In the genomic region with DNA sequence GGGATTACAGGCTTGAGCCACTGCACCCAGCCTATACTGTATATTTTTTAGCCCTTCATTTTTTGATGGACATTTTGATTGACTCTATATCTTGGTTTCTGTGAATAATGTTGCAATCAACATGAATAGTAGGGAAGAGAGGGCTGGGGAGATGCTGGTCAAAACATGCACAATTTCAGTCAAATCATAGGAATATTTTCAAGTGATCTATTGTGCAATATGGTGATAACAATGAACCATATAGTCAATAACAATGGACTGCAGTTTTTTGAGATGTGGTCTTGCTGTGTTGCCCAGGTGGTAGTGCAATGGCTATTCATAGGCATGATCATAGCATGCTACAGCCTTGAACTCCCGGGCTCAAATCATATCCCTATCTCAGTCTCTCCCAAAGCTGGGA, we compare ENCODE assay signal across 40 cellular contexts.
"Had no signal": no experiment of that assay in that cellular context is flagged by ENCODE, and none has a peak within 500 bp of the region (broad histone marks: within the 10 kb centered on the region; RNA-seq: fewer than 3 reads in every experiment).

No MANE protein-coding gene starts in this region.

- H3K4me3 Mint-ChIP-seq: activated naive CD4-positive, alpha-beta T cell treated with anti-CD3 and anti-CD28 coated beads for 36 hours; activated naive CD4-positive, alpha-beta T cell treated with anti-CD3 and anti-CD28 coated beads, Interleukin-2, amount 10 ng/mL, durations not matched to agents 7 days and 5 days; activated naive CD4-positive, alpha-beta T cell treated with anti-CD3 and anti-CD28 coated beads, Interleukin-2, amount 50 U/mL, for 24 hours; activated naive CD8-positive, alpha-beta T cell; activated naive CD8-positive, alpha-beta T cell treated with anti-CD3 and anti-CD28 coated beads for 36 hours; activated naive CD8-positive, alpha-beta T cell treated with anti-CD3 and anti-CD28 coated beads, Interleukin-2, amount 10 ng/mL, durations not matched to agents 7 days and 5 days; activated naive CD8-positive, alpha-beta T cell treated with anti-CD3 and anti-CD28 coated beads, Interleukin-2, amount 50 U/mL, for 24 hours; activated T-cell treated with anti-CD3 and anti-CD28 coated beads, Interleukin-2, amount 50 U/mL, for 24 hours; activated T-cell treated with anti-CD3 and anti-CD28 coated beads, Interleukin-2, amount 50 U/mL, for 4 hours; activated T-cell treated with anti-CD3 and anti-CD28 coated beads, Interleukin-2, amount 50 U/mL, for 72 hours; activated T-helper 1 cell treated with anti-CD3 and anti-CD28 coated beads, Interleukin-12 subunit alpha, Interleukin-12 subunit beta, Interleukin-2, Interleukin-4 antibody, amounts not matched to agents 30 ng/mL and 10 ng/mL and 1 ng/mL, durations not matched to agents 14 hours and 24 hours and 36 hours; activated T-helper 17 cell treated with anti-CD3 and anti-CD28 coated beads, Interleukin-2, amount 50 U/mL, for 72 hours; brain; central memory CD8-positive, alpha-beta T cell had no signal

- H3K36me3 ChIP-seq: adrenal gland, ascending aorta, brain microvascular endothelial cell, breast epithelium, cardiac muscle cell had no signal

- FAIRE-seq: astrocyte, bronchial epithelial cell had no signal

- DNase-seq: activated effector memory CD4-positive, alpha-beta T cell treated with anti-CD3 and anti-CD28 coated beads, Interleukin-2, amount 50 U/mL, for 16 hours; activated effector memory CD4-positive, alpha-beta T cell treated with Interleukin-2 at 50 U/mL for 16 hours; activated gamma-delta T cell; activated gamma-delta T cell treated with Interleukin-2 at 50 U/mL for 16 hours; activated naive CD4-positive, alpha-beta T cell; activated naive CD4-positive, alpha-beta T cell treated with anti-CD3 and anti-CD28 coated beads for 36 hours; activated naive CD4-positive, alpha-beta T cell treated with anti-CD3 and anti-CD28 coated beads, Interleukin-2, amount 10 ng/mL, durations not matched to agents 7 days and 5 days; activated naive CD4-positive, alpha-beta T cell treated with anti-CD3 and anti-CD28 coated beads, Interleukin-2, amount 50 U/mL, for 16 hours; activated naive CD4-positive, alpha-beta T cell treated with Interleukin-2 at 50 U/mL for 16 hours; activated naive CD8-positive, alpha-beta T cell treated with anti-CD3 and anti-CD28 coated beads for 36 hours; activated naive CD8-positive, alpha-beta T cell treated with anti-CD3 and anti-CD28 coated beads, Interleukin-2, amount 10 ng/mL, durations not matched to agents 7 days and 5 days; activated naive CD8-positive, alpha-beta T cell treated with anti-CD3 and anti-CD28 coated beads, Interleukin-2, amount 50 U/mL, for 24 hours; activated T-cell treated with anti-CD3 and anti-CD28 coated beads, Interleukin-2, amount 50 U/mL, for 1 hour; activated T-cell treated with anti-CD3 and anti-CD28 coated beads, Interleukin-2, amount 50 U/mL, for 24 hours; activated T-cell treated with anti-CD3 and anti-CD28 coated beads, Interleukin-2, amount 50 U/mL, for 4 hours; activated T-cell treated with anti-CD3 and anti-CD28 coated beads, Interleukin-2, amount 50 U/mL, for 48 hours; activated T-cell treated with anti-CD3 and anti-CD28 coated beads, Interleukin-2, amount 50 U/mL, for 72 hours; adrenal gland; amniotic stem cell; amygdala; anterior cingulate cortex; aorta; body of pancreas; brain microvascular endothelial cell; caudate nucleus; central memory CD4-positive, alpha-beta T cell; cerebellar nuclear complex had no signal

- ATAC-seq: activated naive CD4-positive, alpha-beta T cell treated with anti-CD3 and anti-CD28 coated beads, Interleukin-2, amount 50 U/mL, for 72 hours; activated naive CD8-positive, alpha-beta T cell treated with anti-CD3 and anti-CD28 coated beads, Interleukin-2, amount 50 U/mL, for 24 hours; activated T-cell treated with anti-CD3 and anti-CD28 coated beads, Interleukin-2, amount 50 U/mL, for 4 hours; activated T-cell treated with anti-CD3 and anti-CD28 coated beads, Interleukin-2, amount 50 U/mL, for 72 hours; activated T-helper 17 cell treated with anti-CD3 and anti-CD28 coated beads, Interleukin-2, amount 50 U/mL, for 72 hours; body of pancreas had no signal

- H3K27me3 ChIP-seq: adrenal gland, ascending aorta, body of pancreas, brain microvascular endothelial cell, breast epithelium, cardiac muscle cell had no signal

- H3K27me3 Mint-ChIP-seq: activated naive CD4-positive, alpha-beta T cell treated with anti-CD3 and anti-CD28 coated beads, Interleukin-2, amount 10 ng/mL, durations not matched to agents 7 days and 5 days; activated naive CD4-positive, alpha-beta T cell treated with anti-CD3 and anti-CD28 coated beads, Interleukin-2, amount 50 U/mL, for 24 hours; activated naive CD8-positive, alpha-beta T cell; activated naive CD8-positive, alpha-beta T cell treated with anti-CD3 and anti-CD28 coated beads for 36 hours; activated naive CD8-positive, alpha-beta T cell treated with anti-CD3 and anti-CD28 coated beads, Interleukin-2, amount 10 ng/mL, durations not matched to agents 7 days and 5 days; activated naive CD8-positive, alpha-beta T cell treated with anti-CD3 and anti-CD28 coated beads, Interleukin-2, amount 50 U/mL, for 24 hours; activated T-cell treated with anti-CD3 and anti-CD28 coated beads, Interleukin-2, amount 50 U/mL, for 24 hours; activated T-helper 17 cell treated with anti-CD3 and anti-CD28 coated beads, Interleukin-2, amount 50 U/mL, for 72 hours; brain; central memory CD8-positive, alpha-beta T cell had no signal

- H3K4me3 ChIP-seq: adrenal gland, ascending aorta, body of pancreas, breast epithelium, cardiac muscle cell had no signal

- H3K36me3 Mint-ChIP-seq: activated naive CD4-positive, alpha-beta T cell treated with anti-CD3 and anti-CD28 coated beads, Interleukin-2, amount 10 ng/mL, durations not matched to agents 7 days and 5 days; activated naive CD4-positive, alpha-beta T cell treated with anti-CD3 and anti-CD28 coated beads, Interleukin-2, amount 50 U/mL, for 24 hours; activated naive CD4-positive, alpha-beta T cell treated with anti-CD3 and anti-CD28 coated beads, Interleukin-2, amount 50 U/mL, for 72 hours; activated naive CD8-positive, alpha-beta T cell; activated naive CD8-positive, alpha-beta T cell treated with anti-CD3 and anti-CD28 coated beads for 36 hours; activated naive CD8-positive, alpha-beta T cell treated with anti-CD3 and anti-CD28 coated beads, Interleukin-2, amount 10 ng/mL, durations not matched to agents 7 days and 5 days; brain had no signal

- H3K9me3 Mint-ChIP-seq: activated naive CD4-positive, alpha-beta T cell treated with anti-CD3 and anti-CD28 coated beads for 36 hours; activated naive CD4-positive, alpha-beta T cell treated with anti-CD3 and anti-CD28 coated beads, Interleukin-2, amount 10 ng/mL, durations not matched to agents 7 days and 5 days; activated naive CD4-positive, alpha-beta T cell treated with anti-CD3 and anti-CD28 coated beads, Interleukin-2, amount 50 U/mL, for 24 hours; activated naive CD4-positive, alpha-beta T cell treated with anti-CD3 and anti-CD28 coated beads, Interleukin-2, amount 50 U/mL, for 72 hours; activated naive CD8-positive, alpha-beta T cell treated with anti-CD3 and anti-CD28 coated beads for 36 hours; activated naive CD8-positive, alpha-beta T cell treated with anti-CD3 and anti-CD28 coated beads, Interleukin-2, amount 50 U/mL, for 24 hours; activated T-cell treated with anti-CD3 and anti-CD28 coated beads, Interleukin-2, amount 50 U/mL, for 24 hours; activated T-cell treated with anti-CD3 and anti-CD28 coated beads, Interleukin-2, amount 50 U/mL, for 4 hours; activated T-cell treated with anti-CD3 and anti-CD28 coated beads, Interleukin-2, amount 50 U/mL, for 72 hours; activated T-helper 1 cell treated with anti-CD3 and anti-CD28 coated beads, Interleukin-12 subunit alpha, Interleukin-12 subunit beta, Interleukin-2, Interleukin-4 antibody, amounts not matched to agents 30 ng/mL and 10 ng/mL and 1 ng/mL, durations not matched to agents 14 hours and 24 hours and 36 hours; activated T-helper 17 cell treated with anti-CD3 and anti-CD28 coated beads, Interleukin-2, amount 50 U/mL, for 72 hours; activated T-helper 2 cell treated with anti-CD3 and anti-CD28 coated beads, Interferon-gamma antibody, Interleukin-2, Interleukin-4, amounts not matched to agents 10 μg/mL and 5 μg/mL and 100 μg/mL, durations not matched to agents 14 hours and 24 hours and 36 hours; brain had no signal

- H3K9me3 ChIP-seq: adrenal gland, ascending aorta, body of pancreas, breast epithelium had no signal

- H3K27ac Mint-ChIP-seq: activated naive CD4-positive, alpha-beta T cell treated with anti-CD3 and anti-CD28 coated beads for 36 hours; activated naive CD4-positive, alpha-beta T cell treated with anti-CD3 and anti-CD28 coated beads, Interleukin-2, amount 10 ng/mL, durations not matched to agents 7 days and 5 days; activated naive CD4-positive, alpha-beta T cell treated with anti-CD3 and anti-CD28 coated beads, Interleukin-2, amount 50 U/mL, for 24 hours; activated naive CD4-positive, alpha-beta T cell treated with anti-CD3 and anti-CD28 coated beads, Interleukin-2, amount 50 U/mL, for 72 hours; activated naive CD8-positive, alpha-beta T cell; activated naive CD8-positive, alpha-beta T cell treated with anti-CD3 and anti-CD28 coated beads for 36 hours; activated naive CD8-positive, alpha-beta T cell treated with anti-CD3 and anti-CD28 coated beads, Interleukin-2, amount 10 ng/mL, durations not matched to agents 7 days and 5 days; activated naive CD8-positive, alpha-beta T cell treated with anti-CD3 and anti-CD28 coated beads, Interleukin-2, amount 50 U/mL, for 24 hours; activated T-cell treated with anti-CD3 and anti-CD28 coated beads, Interleukin-2, amount 50 U/mL, for 24 hours; activated T-cell treated with anti-CD3 and anti-CD28 coated beads, Interleukin-2, amount 50 U/mL, for 72 hours; activated T-helper 1 cell treated with anti-CD3 and anti-CD28 coated beads, Interleukin-12 subunit alpha, Interleukin-12 subunit beta, Interleukin-2, Interleukin-4 antibody, amounts not matched to agents 30 ng/mL and 10 ng/mL and 1 ng/mL, durations not matched to agents 14 hours and 24 hours and 36 hours; activated T-helper 17 cell treated with anti-CD3 and anti-CD28 coated beads, Interleukin-2, amount 50 U/mL, for 72 hours; activated T-helper 2 cell treated with anti-CD3 and anti-CD28 coated beads, Interferon-gamma antibody, Interleukin-2, Interleukin-4, amounts not matched to agents 10 μg/mL and 5 μg/mL and 100 μg/mL, durations not matched to agents 14 hours and 24 hours and 36 hours; brain had no signal

- H3K27ac ChIP-seq: adrenal gland, ascending aorta, body of pancreas, brain microvascular endothelial cell, breast epithelium, cardiac muscle cell had no signal

- H3K4me1 ChIP-seq: adrenal gland, ascending aorta, body of pancreas, breast epithelium had no signal

- H3K4me1 Mint-ChIP-seq: activated naive CD4-positive, alpha-beta T cell treated with anti-CD3 and anti-CD28 coated beads, Interleukin-2, amount 10 ng/mL, durations not matched to agents 7 days and 5 days; activated naive CD4-positive, alpha-beta T cell treated with anti-CD3 and anti-CD28 coated beads, Interleukin-2, amount 50 U/mL, for 24 hours; activated naive CD8-positive, alpha-beta T cell treated with anti-CD3 and anti-CD28 coated beads for 36 hours; activated naive CD8-positive, alpha-beta T cell treated with anti-CD3 and anti-CD28 coated beads, Interleukin-2, amount 10 ng/mL, durations not matched to agents 7 days and 5 days; activated naive CD8-positive, alpha-beta T cell treated with anti-CD3 and anti-CD28 coated beads, Interleukin-2, amount 50 U/mL, for 24 hours; activated T-helper 17 cell treated with anti-CD3 and anti-CD28 coated beads, Interleukin-2, amount 50 U/mL, for 72 hours; brain; central memory CD8-positive, alpha-beta T cell had no signal
